Comparison of ENCODE assay signal across 9 cellular contexts in the genomic region with DNA sequence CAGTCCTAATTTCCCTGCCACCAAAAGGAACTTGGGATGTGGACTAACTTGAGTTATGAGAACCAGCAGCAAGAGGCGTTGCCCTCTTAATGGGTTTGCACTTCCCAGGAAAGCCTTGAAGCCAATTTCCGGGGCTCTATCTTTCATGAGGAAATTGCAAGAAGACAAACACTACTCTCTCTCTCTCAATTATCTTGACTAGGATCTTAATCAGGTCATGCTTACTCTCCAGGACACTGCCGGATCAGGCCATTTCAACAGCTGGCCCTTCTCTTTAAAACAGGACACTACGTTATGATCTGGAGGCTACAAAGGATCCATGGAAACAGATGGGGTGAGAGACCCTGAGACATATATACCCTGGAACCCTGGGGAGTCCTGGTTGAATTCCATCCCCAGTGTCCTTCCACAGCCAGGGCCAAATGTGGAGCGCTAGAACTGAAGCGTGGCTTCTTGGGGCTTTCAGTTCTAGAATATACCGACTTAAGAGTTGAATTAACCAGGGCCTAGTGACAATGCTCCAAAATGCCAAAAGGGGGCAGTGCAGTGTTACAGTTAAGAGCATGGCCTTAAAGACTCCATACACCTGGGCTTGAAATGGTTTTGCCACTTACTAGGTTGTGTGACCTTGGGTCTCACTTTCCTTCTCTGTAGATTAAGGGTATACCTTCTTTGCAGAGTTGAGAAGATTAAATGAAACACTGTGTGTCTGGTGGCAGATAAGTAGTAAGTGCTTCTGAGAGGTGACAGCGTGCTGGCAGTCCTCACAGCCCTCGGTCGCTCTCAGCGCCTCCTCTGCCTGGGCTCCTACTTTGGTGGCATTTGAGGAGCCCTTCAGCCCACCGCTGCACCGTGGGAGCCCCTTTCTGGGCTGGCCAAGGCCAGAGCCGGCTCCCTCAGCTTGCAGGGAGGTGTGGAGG. TPM values are rescaled to one million over a fixed set of nuclear protein-coding genes. Genes with fewer than 3 reads are reported as not detected.
DNase-seq lines count a peak whose midpoint lies in the region; ATAC-seq, FAIRE-seq and TF ChIP-seq lines count a peak whose summit lies in the region.
"Had no signal": no experiment of that assay in that cellular context is flagged by ENCODE, and none has a peak within 500 bp of the region (broad histone marks: within the 10 kb centered on the region; RNA-seq: fewer than 3 reads in every experiment).

No MANE protein-coding gene starts in this region.

- POLR2A ChIA-PET in activated CD8-positive, alpha-beta T cell treated with anti-CD3 and anti-CD28 coated beads for 36 hours (lab: Charles Lee): no interaction called here
- POLR2A ChIA-PET in endothelial cell of umbilical vein (lab: Charles Lee): no interaction called here

- peaks cover 7% of the 10 kb centered on the region for H3K4me1 Mint-ChIP-seq in activated CD8-positive, alpha-beta T cell treated with anti-CD3 and anti-CD28 coated beads for 36 hours (ENCODE audit: low read depth)

- H2AFZ ChIP-seq in endothelial cell of umbilical vein (ENCODE audit: low read depth, low read length): no peak overlapping the region

- H4K20me1 ChIP-seq in endothelial cell of umbilical vein (replicated peaks; ENCODE audit: control insufficient read depth, extremely low read depth, insufficient read depth, low read length): no peaks in the 10 kb centered on the region

- intact Hi-C loops in activated CD8-positive, alpha-beta T cell treated with anti-CD3 and anti-CD28 coated beads for 36 hours (cut with micrococcal nuclease): loop anchor here (1.0 to 5.0 kb wide), 2 partner anchors 63 to 155 kb away; no protein-coding TSS in a partner anchor
- intact Hi-C loops in endothelial cell of umbilical vein (cut with micrococcal nuclease): loop anchor here (1.0 to 2.0 kb wide), 5 partner anchors 59 to 166 kb away; no protein-coding TSS in a partner anchor

- H3K27ac Mint-ChIP-seq in activated CD8-positive, alpha-beta T cell treated with anti-CD3 and anti-CD28 coated beads for 36 hours: no peak overlapping the region

- no peak overlapping the region for H3K27ac ChIP-seq in endothelial cell of umbilical vein (ENCODE audit: insufficient read depth, low read depth, low read length)

- peak; percentile 65 for ATAC-seq in HG03095 (IDR thresholded peaks at IDR 0.05; ENCODE audit: unreplicated experiment)
- peak; percentile 99 for ATAC-seq in activated CD8-positive, alpha-beta T cell treated with anti-CD3 and anti-CD28 coated beads for 36 hours

- H3K4me2 ChIP-seq in endothelial cell of umbilical vein (ENCODE audit: insufficient read depth, low read length): no peak overlapping the region

- no peaks in the 10 kb centered on the region for H3K36me3 Mint-ChIP-seq in activated CD8-positive, alpha-beta T cell treated with anti-CD3 and anti-CD28 coated beads for 36 hours (ENCODE audit: low read depth)

- peaks cover 4% of the 10 kb centered on the region for H3K79me2 ChIP-seq in endothelial cell of umbilical vein (ENCODE audit: control insufficient read depth, insufficient read depth, low read length)

- H3K27me3 Mint-ChIP-seq in activated CD8-positive, alpha-beta T cell treated with anti-CD3 and anti-CD28 coated beads for 36 hours: no peaks in the 10 kb centered on the region

- peaks cover 18% of the 10 kb centered on the region for H3K4me1 ChIP-seq in endothelial cell of umbilical vein (ENCODE audit: control insufficient read depth, extremely low read depth, insufficient read depth, low read length)

- H3K27me3 ChIP-seq in endothelial cell of umbilical vein (ENCODE audit: control insufficient read depth in 2 of 2, insufficient read depth in 2 of 2, low read length in 2 of 2): no peaks in the 10 kb centered on the region

- no peaks in the 10 kb centered on the region for H3K9me1 ChIP-seq in endothelial cell of umbilical vein (replicated peaks; ENCODE audit: control insufficient read depth, extremely low read depth, insufficient read depth, low read length)

- H3K4me3 Mint-ChIP-seq in activated CD8-positive, alpha-beta T cell treated with anti-CD3 and anti-CD28 coated beads for 36 hours: no peak overlapping the region

- no peak overlapping the region for H3K9ac ChIP-seq in endothelial cell of umbilical vein (replicated peaks; ENCODE audit: extremely low read depth, insufficient read depth, low read length)

- dilution Hi-C loops in endothelial cell of umbilical vein (cut with MboI; ENCODE audit: extremely low pct_ligation_motif_present, low sequenced_read_pairs): no loop called here

- DNase-seq in DMS114 treated with DMSO at 0.1 percent for 48 hours (lab: John Stamatoyannopoulos, UW; ENCODE audit: unreplicated experiment) (peak; percentile 16), NCI-H69 (lab: John Stamatoyannopoulos, UW) (peak; percentile 89), endothelial cell of umbilical vein (ENCODE audit: low read depth, low spot score) (peak; percentile 83), myocyte (ENCODE audit: low read depth) (peak; percentile 76), stromal cell of bone marrow (ENCODE audit: low read depth) (peak; percentile 52), GF-D8 (lab: John Stamatoyannopoulos, UW) (no peak)
- peak; percentile 81 for DNase-seq in activated CD8-positive, alpha-beta T cell treated with anti-CD3 and anti-CD28 coated beads for 36 hours

- no peaks in the 10 kb centered on the region for H3K36me3 ChIP-seq in endothelial cell of umbilical vein (ENCODE audit: control insufficient read depth in 2 of 2, extremely low read depth in 1 of 2, insufficient read depth in 2 of 2, low read length in 2 of 2)

- H3K9me3 ChIP-seq in endothelial cell of umbilical vein (replicated peaks; ENCODE audit: control insufficient read depth, insufficient read depth, low read length): no peaks in the 10 kb centered on the region

- CTCF ChIA-PET in activated CD8-positive, alpha-beta T cell treated with anti-CD3 and anti-CD28 coated beads for 36 hours (lab: Charles Lee): interaction anchor here (0.6 to 7.7 kb wide), 13 partner anchors 9 to 167 kb away, joined by 3 to 74 read pairs (median 5); no protein-coding TSS in a partner anchor
- CTCF ChIA-PET in endothelial cell of umbilical vein (lab: Charles Lee): interaction anchor here (1.4 to 7.9 kb wide), 8 partner anchors 17 to 166 kb away, joined by 4 to 67 read pairs (median 31); no protein-coding TSS in a partner anchor

- no peaks in the 10 kb centered on the region for H3K9me3 Mint-ChIP-seq in activated CD8-positive, alpha-beta T cell treated with anti-CD3 and anti-CD28 coated beads for 36 hours

- TF ChIP-seq POLR2A in endothelial cell of umbilical vein (IDR thresholded peaks at IDR 0.05; ENCODE audit: low read depth, low read length): no peak

- H3K4me3 ChIP-seq in endothelial cell of umbilical vein (replicated peaks in 1 of 3; ENCODE audit: insufficient read depth in 1 of 3, low read depth in 1 of 3, low read length in 3 of 3): no peak overlapping the region

- peak; percentile 83 for FAIRE-seq in endothelial cell of umbilical vein (lab: Jason Lieb, UNC)

- TF ChIP-seq CTCF in activated CD8-positive, alpha-beta T cell treated with anti-CD3 and anti-CD28 coated beads for 36 hours (IDR thresholded peaks at IDR 0.05): peak; percentile 82
- peak; percentile 75 to 77 for TF ChIP-seq CTCF in endothelial cell of umbilical vein (IDR thresholded peaks at IDR 0.05; ENCODE audit: extremely low read depth in 1 of 2, insufficient read depth in 1 of 2, low read depth in 1 of 2, low read length in 2 of 2)

- no TSS peak for BruUV-seq in endothelial cell of umbilical vein (replicated peaks; lab: Mats Ljungman, UMichigan)

TF ChIP-seq in endothelial cell of umbilical vein, 7 proteins besides CTCF, POLR2A, EP300 and RAD21:
- TF ChIP-seq GATA2 (IDR thresholded peaks at IDR 0.05; ENCODE audit: insufficient read depth, insufficient read length, low read depth, low read length) (no peak), EZH2 (IDR thresholded peaks at IDR 0.05; ENCODE audit: borderline replicate concordance, low read depth, low read length, severe bottlenecking) (no peak), POLR2AphosphoS5 (IDR thresholded peaks at IDR 0.05; ENCODE audit: insufficient read depth, low read depth, low read length) (no peak), JUN (IDR thresholded peaks at IDR 0.05; ENCODE audit: borderline replicate concordance, insufficient read depth, insufficient read length, low read depth) (no peak), MYC (IDR thresholded peaks at IDR 0.05; ENCODE audit: low read depth, low read length) (no peak), FOS (IDR thresholded peaks at IDR 0.05; ENCODE audit: borderline replicate concordance, insufficient read depth, low read length) (no peak)
- TF ChIP-seq, protein P1, sequence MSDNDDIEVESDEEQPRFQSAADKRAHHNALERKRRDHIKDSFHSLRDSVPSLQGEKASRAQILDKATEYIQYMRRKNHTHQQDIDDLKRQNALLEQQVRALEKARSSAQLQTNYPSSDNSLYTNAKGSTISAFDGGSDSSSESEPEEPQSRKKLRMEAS (IDR thresholded peaks at IDR 0.05; ENCODE audit: insufficient read depth, insufficient read length): no peak

RNA-seq across cellular contexts. Expression of gene FAM219A, which starts 21.1 kb away (rescaled TPM):
- 1 to 10 TPM; 8.2 to 9.2 TPM for total RNA-seq in activated CD8-positive, alpha-beta T cell treated with anti-CD3 and anti-CD28 coated beads for 36 hours
- total RNA-seq in endothelial cell of umbilical vein (35.7 and 39.5 TPM in 2 replicates), myocyte (18.9 and 19.2 TPM in 2 replicates)
- polyA plus RNA-seq in endothelial cell of umbilical vein: 18.1 and 20.0 TPM in 2 replicates
- polyA plus RNA-seq in endothelial cell of umbilical vein (2011; cell fraction: cytosol; rRNA removed): 17.5 and 17.8 TPM in 2 replicates
- 39.3 and 45.0 TPM in 2 replicates for polyA plus RNA-seq in endothelial cell of umbilical vein (2011; cell fraction: nucleus; rRNA removed)
- polyA plus RNA-seq in endothelial cell of umbilical vein (2012): 27.7 and 28.1 TPM in 2 replicates
- polyA minus RNA-seq in endothelial cell of umbilical vein: 18.5 and 19.2 TPM in 2 replicates
- 2.0 TPM for polyA minus RNA-seq in endothelial cell of umbilical vein (2011; cell fraction: cytosol; rRNA and poly(A)+ RNA removed)
- polyA minus RNA-seq in endothelial cell of umbilical vein (2011; cell fraction: nucleus; rRNA and poly(A)+ RNA removed): 10.0 and 11.0 TPM in 2 replicates
- polyA plus RNA-seq in myocyte (2012): 24.8 TPM

RNA-seq across cellular contexts. Expression of gene DNAI1, which starts 21.3 kb away (rescaled TPM):
- total RNA-seq in activated CD8-positive, alpha-beta T cell treated with anti-CD3 and anti-CD28 coated beads for 36 hours: under 1 TPM in 1 of 2 experiments, not detected in 1; 0.18 TPM
- total RNA-seq in endothelial cell of umbilical vein (not detected in 2 replicates), myocyte (0.13 TPM in 1 of 2 replicates, not detected in the other)
- polyA plus RNA-seq in endothelial cell of umbilical vein: not detected in 2 replicates
- polyA plus RNA-seq in endothelial cell of umbilical vein (2011; cell fraction: cytosol; rRNA removed): not detected in 2 replicates
- not detected in 2 replicates for polyA plus RNA-seq in endothelial cell of umbilical vein (2011; cell fraction: nucleus; rRNA removed)
- polyA plus RNA-seq in endothelial cell of umbilical vein (2012): not detected in 2 replicates
- not detected in 2 replicates for polyA minus RNA-seq in endothelial cell of umbilical vein
- not detected for polyA minus RNA-seq in endothelial cell of umbilical vein (2011; cell fraction: cytosol; rRNA and poly(A)+ RNA removed)
- polyA minus RNA-seq in endothelial cell of umbilical vein (2011; cell fraction: nucleus; rRNA and poly(A)+ RNA removed): not detected in 2 replicates
- polyA plus RNA-seq in myocyte (2012): 0.14 TPM
- total RNA-seq: T-helper 1 cell treated with Interleukin-12 subunit alpha and Interleukin-12 subunit beta and Interleukin-4 antibody, amounts not matched to agents 30 ng/mL and 1 ng/mL, for 36 hours had no signal
